Comparison of ENCODE assay signal across 20 cellular contexts in genomic region chr9:99592834-99593584, GRCh38.
DNase-seq lines count a peak whose midpoint lies in the region; ATAC-seq, FAIRE-seq and TF ChIP-seq lines count a peak whose summit lies in the region.
"Had no signal": no experiment of that assay in that cellular context is flagged by ENCODE, and none has a peak within 500 bp of the region (broad histone marks: within the 10 kb centered on the region; RNA-seq: fewer than 3 reads in every experiment).

No MANE protein-coding gene starts in this region.

- H3K27me3 ChIP-seq in endodermal cell (ENCODE audit: control insufficient read depth, insufficient read depth, low read length, poor library complexity, severe bottlenecking) = no peaks in the 10 kb centered on the region
- H3K27me3 ChIP-seq: tibial artery had no signal

- peak; percentile 67 for FAIRE-seq in GM12892 (lab: Jason Lieb, UNC)
- FAIRE-seq: TTC549 had no signal

- no peaks in the 10 kb centered on the region for H3K9me3 ChIP-seq in endodermal cell (ENCODE audit: control insufficient read depth, low read length)
- H3K9me3 ChIP-seq: tibial artery had no signal

- no peaks in the 10 kb centered on the region for H3K4me1 ChIP-seq in endodermal cell (ENCODE audit: control insufficient read depth, insufficient read depth, low read length)
- H3K4me1 ChIP-seq: tibial artery had no signal

- peaks cover 65% of the 10 kb centered on the region for H3K4me1 Mint-ChIP-seq in activated B cell treated with CpG ODN at 0.5 μM for 24 hours
- H3K4me1 Mint-ChIP-seq in glutamatergic neuron (ENCODE audit: low read depth, unreplicated experiment) = peaks cover 22% of the 10 kb centered on the region
- no peaks in the 10 kb centered on the region for H3K4me1 Mint-ChIP-seq in endodermal cell
- H3K4me1 Mint-ChIP-seq: GM23338 had no signal

- no peaks in the 10 kb centered on the region for H3K36me3 ChIP-seq in endodermal cell (ENCODE audit: control insufficient read depth, insufficient read depth, low read length)
- H3K36me3 ChIP-seq: tibial artery had no signal

- H3K4me3 Mint-ChIP-seq in activated B cell treated with CpG ODN at 0.5 μM for 24 hours (no peak overlapping the region), glutamatergic neuron (ENCODE audit: unreplicated experiment) (no peak overlapping the region), endodermal cell (no peak overlapping the region)
- H3K4me3 Mint-ChIP-seq: activated CD4-positive, alpha-beta T cell treated with anti-CD3 and anti-CD28 coated beads, Interleukin-2, amount 10 ng/mL, durations not matched to agents 24 days and 14 days; GM23338; naive thymus-derived CD8-positive, alpha-beta T cell had no signal

- DNase-seq in GM12892 (ENCODE audit: insufficient read length) = no peak
- DNase-seq in activated B cell treated with CpG ODN at 0.5 μM for 24 hours = no peak
- no peak for DNase-seq in DMS53 treated with DMSO at 0.1 percent for 48 hours (lab: John Stamatoyannopoulos, UW; ENCODE audit: unreplicated experiment)
- no peak for DNase-seq in glutamatergic neuron
- DNase-seq in endodermal cell = no peak
- DNase-seq in GM03348 (ENCODE audit: low spot score) = no peak
- DNase-seq: activated CD4-positive, alpha-beta T cell treated with anti-CD3 and anti-CD28 coated beads, Interleukin-2, amount 10 ng/mL, durations not matched to agents 24 days and 14 days; activated T-cell treated with anti-CD3 and anti-CD28 coated beads for 4 hours; dermis blood vessel endothelial cell; erythroblast; posterior cingulate gyrus; tibial artery had no signal

- no peaks in the 10 kb centered on the region for H3K36me3 Mint-ChIP-seq in activated B cell treated with CpG ODN at 0.5 μM for 24 hours (ENCODE audit: low read depth)
- H3K36me3 Mint-ChIP-seq in glutamatergic neuron (ENCODE audit: unreplicated experiment) = no peaks in the 10 kb centered on the region
- no peaks in the 10 kb centered on the region for H3K36me3 Mint-ChIP-seq in endodermal cell (ENCODE audit: low read depth)
- H3K36me3 Mint-ChIP-seq: activated naive CD4-positive, alpha-beta T cell treated with anti-CD3 and anti-CD28 coated beads, Interleukin-2, amount 50 U/mL, for 72 hours; naive thymus-derived CD8-positive, alpha-beta T cell had no signal

- H3K27me3 Mint-ChIP-seq in activated B cell treated with CpG ODN at 0.5 μM for 24 hours (no peaks in the 10 kb centered on the region), glutamatergic neuron (ENCODE audit: unreplicated experiment) (no peaks in the 10 kb centered on the region), endodermal cell (ENCODE audit: insufficient read depth) (no peaks in the 10 kb centered on the region)

- H3K4me3 ChIP-seq in endodermal cell (ENCODE audit: low read length) = no peak overlapping the region
- H3K4me3 ChIP-seq: GM23338, SK-N-MC, skin epidermis, tibial artery had no signal

- TF ChIP-seq CTCF in activated B cell treated with CpG ODN at 0.5 μM for 24 hours (IDR thresholded peaks at IDR 0.05) (no peak), glutamatergic neuron (IDR thresholded peaks at IDR 0.05; ENCODE audit: partially characterized antibody, unreplicated experiment) (no peak), endodermal cell (conservative IDR thresholded peaks at IDR 0.05) (no peak)

- no peak overlapping the region for H3K27ac ChIP-seq in endodermal cell (ENCODE audit: low read depth, low read length)
- H3K27ac ChIP-seq: SK-N-MC, skin epidermis, tibial artery had no signal

- intact Hi-C loops in activated B cell treated with CpG ODN at 0.5 μM for 24 hours (cut with micrococcal nuclease) = loop anchor here (5.0 kb wide), 1 partner anchor 81 kb away; no protein-coding TSS in a partner anchor

- CTCF ChIA-PET in activated B cell treated with CpG ODN at 0.5 μM for 24 hours (lab: Charles Lee) = no interaction called here

- H3K27ac Mint-ChIP-seq in activated B cell treated with CpG ODN at 0.5 μM for 24 hours (peak overlapping the region; percentile 63), glutamatergic neuron (ENCODE audit: unreplicated experiment) (no peak overlapping the region), endodermal cell (no peak overlapping the region)
- H3K27ac Mint-ChIP-seq: activated CD4-positive, alpha-beta T cell treated with anti-CD3 and anti-CD28 coated beads, Interleukin-2, amount 10 ng/mL, durations not matched to agents 24 days and 14 days; activated naive CD4-positive, alpha-beta T cell treated with anti-CD3 and anti-CD28 coated beads, Interleukin-2, amount 50 U/mL, for 72 hours; GM23338 had no signal

- H3K9me3 Mint-ChIP-seq in activated B cell treated with CpG ODN at 0.5 μM for 24 hours = no peaks in the 10 kb centered on the region
- H3K9me3 Mint-ChIP-seq in glutamatergic neuron (ENCODE audit: unreplicated experiment) = no peaks in the 10 kb centered on the region
- H3K9me3 Mint-ChIP-seq in endodermal cell = no peaks in the 10 kb centered on the region
- H3K9me3 Mint-ChIP-seq: activated CD4-positive, alpha-beta T cell treated with anti-CD3 and anti-CD28 coated beads, Interleukin-2, amount 10 ng/mL, durations not matched to agents 24 days and 14 days; activated naive CD4-positive, alpha-beta T cell treated with anti-CD3 and anti-CD28 coated beads, Interleukin-2, amount 50 U/mL, for 72 hours; GM23338 had no signal

- POLR2A ChIA-PET in activated B cell treated with CpG ODN at 0.5 μM for 24 hours (lab: Charles Lee) = interaction anchor here (0.8 to 1.2 kb wide), 8 partner anchors 26 to 226 kb away, joined by 3 to 5 read pairs (median 3); no protein-coding TSS in a partner anchor

- WGBS in endodermal cell (ENCODE audit: insufficient coverage in 1 of 2, insufficient read length in 1 of 2), 2 experiments = 90 to 100% methylated on average over 3 of the region's 4 CpGs

- ATAC-seq in GM19351 (IDR thresholded peaks at IDR 0.05; ENCODE audit: unreplicated experiment) (peak; percentile 47), HG03469 (IDR thresholded peaks at IDR 0.05; ENCODE audit: unreplicated experiment) (peak; percentile 34), activated B cell treated with CpG ODN at 0.5 μM for 24 hours (ENCODE audit: low read depth) (peak; percentile 50)
- ATAC-seq: activated naive CD4-positive, alpha-beta T cell treated with anti-CD3 and anti-CD28 coated beads, Interleukin-2, amount 50 U/mL, for 72 hours; GM23338; naive thymus-derived CD8-positive, alpha-beta T cell had no signal

- no peak for TF ChIP-seq POLR2A in GM12892 (IDR thresholded peaks at IDR 0.05; ENCODE audit: low read depth, low read length)

- no peak overlapping the region for H3K9ac ChIP-seq in endodermal cell (ENCODE audit: extremely low read depth, low read length, poor library complexity, severe bottlenecking)
